ENCODE assay signal across 17 cellular contexts in genomic region chr1:100459815-100460114, GRCh38.
DNase-seq lines count a peak whose midpoint lies in the region; ATAC-seq, FAIRE-seq and TF ChIP-seq lines count a peak whose summit lies in the region.
"Had no signal": no experiment of that assay in that cellular context is flagged by ENCODE, and none has a peak within 500 bp of the region (broad histone marks: within the 10 kb centered on the region; RNA-seq: fewer than 3 reads in every experiment).

No MANE protein-coding gene starts in this region.

- H4K20me1 ChIP-seq in HepG2 (ENCODE audit: insufficient read depth, low read length) (no peaks in the 10 kb centered on the region), PC-3 (ENCODE audit: low read length) (no peaks in the 10 kb centered on the region)

- no peaks in the 10 kb centered on the region for H3K27me3 ChIP-seq in liver (ENCODE audit: control insufficient read depth in 4 of 4, insufficient read depth in 4 of 4, low read length in 3 of 4)
- H3K27me3 ChIP-seq in HepG2 (ENCODE audit: control insufficient read depth in 1 of 2, insufficient read depth in 2 of 2, low read length in 2 of 2) = no peaks in the 10 kb centered on the region
- no peaks in the 10 kb centered on the region for H3K27me3 ChIP-seq in PC-3 (ENCODE audit: low read length)
- H3K27me3 ChIP-seq: esophagus muscularis mucosa, gastroesophageal sphincter, neural progenitor cell, testis had no signal

- H3K9ac ChIP-seq in liver (ENCODE audit: low read depth in 1 of 2, low read length in 2 of 2) (no peak overlapping the region), HepG2 (ENCODE audit: insufficient read depth, low read depth, low read length) (no peak overlapping the region), PC-3 (ENCODE audit: low read length) (no peak overlapping the region)
- H3K9ac ChIP-seq: neural progenitor cell had no signal

- H3K9me3 Mint-ChIP-seq in glutamatergic neuron (ENCODE audit: unreplicated experiment) (no peaks in the 10 kb centered on the region), type B pancreatic cell (no peaks in the 10 kb centered on the region)
- H3K9me3 Mint-ChIP-seq: CD4-positive, CD25-positive, alpha-beta regulatory T cell; neural progenitor cell; stimulated activated memory B cell treated with anti-CD40 and anti-IgM and Interleukin-4, amounts not matched to agents 10 μg/mL and 1 μg/mL and 100 μg/mL, for 72 hours had no signal

- TF ChIP-seq RAD21 in liver (IDR thresholded peaks at IDR 0.05) = no peak
- TF ChIP-seq RAD21 in HepG2 (CRISPR knock-in tag; IDR thresholded peaks at IDR 0.05) = no peak

- H3K9me3 ChIP-seq in liver (ENCODE audit: control insufficient read depth in 4 of 4, low read length in 3 of 4) (no peaks in the 10 kb centered on the region), HepG2 (ENCODE audit: low read length) (no peaks in the 10 kb centered on the region), PC-3 (ENCODE audit: low read length) (no peaks in the 10 kb centered on the region)
- H3K9me3 ChIP-seq: esophagus muscularis mucosa, gastroesophageal sphincter, prostate gland, testis had no signal

- CTCF ChIA-PET in HepG2 (lab: Yijun Ruan, JAX; ENCODE audit: low intra/inter-chr PET ratio, low total read pairs) = interaction anchor here (1.4 to 2.6 kb wide), 2 partner anchors 409 to 651 kb away, joined by 8 to 11 read pairs; no protein-coding TSS in a partner anchor
- CTCF ChIA-PET in PC-3 (lab: Charles Lee) = interaction anchor here (0.7 to 1.2 kb wide), 3 partner anchors 28 to 409 kb away, joined by 3 to 6 read pairs (median 4); partner anchors contain the start of gene RTCA

- H3K4me1 Mint-ChIP-seq in glutamatergic neuron (ENCODE audit: low read depth, unreplicated experiment) = peaks cover 3% of the 10 kb centered on the region
- peaks cover 31% of the 10 kb centered on the region for H3K4me1 Mint-ChIP-seq in type B pancreatic cell (ENCODE audit: unreplicated experiment)

- BruUV-seq in HepG2 (replicated peaks; lab: Mats Ljungman, UMichigan) = no TSS peak
- no TSS peak for BruUV-seq in PC-3 (replicated peaks; lab: Mats Ljungman, UMichigan)

- H2AFZ ChIP-seq in HepG2 (ENCODE audit: low read length) (no peak overlapping the region), PC-3 (ENCODE audit: low read length) (0 out of 2 replicates have a peak overlapping the region, but pooled peaks have one; percentile 46)
- H2AFZ ChIP-seq: neural progenitor cell had no signal

- H3K27ac ChIP-seq in liver (ENCODE audit: low read depth in 1 of 2, low read length in 2 of 2) (no peak overlapping the region), HepG2 (ENCODE audit: extremely low read length, insufficient read depth, low read length) (no peak overlapping the region), PC-3 (ENCODE audit: low read length) (no peak overlapping the region)
- H3K27ac ChIP-seq: HL-60, testis had no signal

- H3K27me3 Mint-ChIP-seq in glutamatergic neuron (ENCODE audit: unreplicated experiment) (peaks cover 1% of the 10 kb centered on the region), type B pancreatic cell (no peaks in the 10 kb centered on the region)
- H3K27me3 Mint-ChIP-seq: CD4-positive, CD25-positive, alpha-beta regulatory T cell; stimulated activated memory B cell treated with anti-CD40 and anti-IgM and Interleukin-4, amounts not matched to agents 10 μg/mL and 1 μg/mL and 100 μg/mL, for 72 hours had no signal

- TF ChIP-seq POLR2A in HepG2 (IDR thresholded peaks at IDR 0.05; ENCODE audit: insufficient read depth in 1 of 2, low read depth in 2 of 2, low read length in 2 of 2) = no peak

- H3K27ac Mint-ChIP-seq in glutamatergic neuron (ENCODE audit: unreplicated experiment) (no peak overlapping the region), type B pancreatic cell (no peak overlapping the region)

- in situ Hi-C loops in HepG2 (cut with HindIII; ENCODE audit: extremely low pct_ligation_motif_present, low pct_unique_long_range_greater_than_20kb) = loop anchor here (5.0 to 10.0 kb wide), 3 partner anchors 195 to 645 kb away; partner anchors contain the start of gene RTCA

- TF ChIP-seq CTCF in liver (IDR thresholded peaks at IDR 0.05; ENCODE audit: low read depth, low read length, missing input control) = no peak
- no peak for TF ChIP-seq CTCF in HepG2 (CRISPR knock-in tag; IDR thresholded peaks at IDR 0.05)
- TF ChIP-seq CTCF in PC-3 (conservative IDR thresholded peaks at IDR 0.05; ENCODE audit: low read depth, low read length) = no peak; the same call in 1 of the 2 replicates
- TF ChIP-seq CTCF in glutamatergic neuron (IDR thresholded peaks at IDR 0.05; ENCODE audit: partially characterized antibody, unreplicated experiment) = peak; percentile 11
- peak; percentile 7 for TF ChIP-seq CTCF in type B pancreatic cell (conservative IDR thresholded peaks at IDR 0.05)

- WGBS in liver = 27% methylated on average over 4 of the region's 4 CpGs
- WGBS in HepG2 (ENCODE audit: low lambda C conversion rate) = 37% methylated on average over 4 of the region's 4 CpGs

- no peaks in the 10 kb centered on the region for H3K36me3 Mint-ChIP-seq in glutamatergic neuron (ENCODE audit: unreplicated experiment)
- H3K36me3 Mint-ChIP-seq in type B pancreatic cell = no peaks in the 10 kb centered on the region
- H3K36me3 Mint-ChIP-seq: stimulated activated memory B cell treated with anti-CD40 and anti-IgM and Interleukin-4, amounts not matched to agents 10 μg/mL and 1 μg/mL and 100 μg/mL, for 72 hours had no signal

- TF ChIP-seq EP300 in HepG2 (IDR thresholded peaks at IDR 0.05; ENCODE audit: low read depth in 2 of 2, low read length in 2 of 2) (no peak), HepG2 (CRISPR knock-in tag; IDR thresholded peaks at IDR 0.05; ENCODE audit: borderline replicate concordance) (no peak)

- DNase-seq in HepG2 (ENCODE audit: low spot score) (no peak), PC-3 (no peak), glutamatergic neuron (no peak), type B pancreatic cell (ENCODE audit: extremely low spot score, unreplicated experiment) (no peak), middle frontal gyrus (ENCODE audit: extremely low spot score, low spot score) (no peak), iPS-NIHi7 (ENCODE audit: extremely low spot score) (no peak)
- DNase-seq: activated CD8-positive, alpha-beta memory T cell treated with anti-CD3 and anti-CD28 coated beads, Interleukin-2, amount 50 U/mL, for 48 hours had no signal

- H3K4me2 ChIP-seq in HepG2 (ENCODE audit: low read depth, low read length) (no peak overlapping the region), PC-3 (ENCODE audit: low read length) (no peak overlapping the region)

- peaks cover 0 to 11% (median 4%) of the 10 kb centered on the region in 4 donors for H3K4me1 ChIP-seq in liver (ENCODE audit: control insufficient read depth in 4 of 4, insufficient read depth in 4 of 4, low read length in 3 of 4)
- H3K4me1 ChIP-seq in HepG2 (ENCODE audit: insufficient read depth, low read length) = peaks cover 10% of the 10 kb centered on the region
- H3K4me1 ChIP-seq in PC-3 (ENCODE audit: insufficient read depth, low read length) = no peaks in the 10 kb centered on the region

- no peaks in the 10 kb centered on the region for H3K79me2 ChIP-seq in HepG2 (ENCODE audit: insufficient read depth, low read length)
- no peaks in the 10 kb centered on the region for H3K79me2 ChIP-seq in PC-3 (ENCODE audit: low read length)

- no peak for ATAC-seq in HepG2
- ATAC-seq in PC-3 = no peak
- ATAC-seq in HG02642 (IDR thresholded peaks at IDR 0.05; ENCODE audit: poor library complexity, unreplicated experiment) = no peak

- H3K36me3 ChIP-seq in liver (ENCODE audit: control insufficient read depth in 4 of 4, insufficient read depth in 3 of 4, low read depth in 1 of 4, low read length in 3 of 4) = no peaks in the 10 kb centered on the region
- H3K36me3 ChIP-seq in HepG2 (replicated peaks in 1 of 2; ENCODE audit: control insufficient read depth in 1 of 2, insufficient read depth in 2 of 2, low read length in 2 of 2) = no peaks in the 10 kb centered on the region
- no peaks in the 10 kb centered on the region; the same call in 1 of the 2 replicates for H3K36me3 ChIP-seq in PC-3 (ENCODE audit: low read depth, low read length)
- H3K36me3 ChIP-seq: neural progenitor cell, prostate gland had no signal

- H3K4me3 ChIP-seq in liver (ENCODE audit: low read depth in 1 of 3, low read length in 3 of 3) (no peak overlapping the region), HepG2 (replicated peaks in 1 of 3; ENCODE audit: insufficient read depth in 1 of 3, low read depth in 2 of 3, low read length in 3 of 3) (no peak overlapping the region), PC-3 (ENCODE audit: low read length) (no peak overlapping the region)
- H3K4me3 ChIP-seq: esophagus muscularis mucosa, gastroesophageal sphincter, neural progenitor cell, prostate gland, testis had no signal

- no peaks in the 10 kb centered on the region for H3F3A ChIP-seq in PC-3 (ENCODE audit: low read length, unreplicated experiment)

- no peak for FAIRE-seq in HepG2 (lab: Jason Lieb, UNC)

- POLR2A ChIA-PET in HepG2 (lab: Yijun Ruan, JAX) = no interaction called here
- POLR2A ChIA-PET in PC-3 (lab: Charles Lee; ENCODE audit: unreplicated experiment) = no interaction called here

- H3K9me2 ChIP-seq in PC-3 (replicated peaks; ENCODE audit: low read length) = no peaks in the 10 kb centered on the region

- no peak overlapping the region for H3K4me3 Mint-ChIP-seq in glutamatergic neuron (ENCODE audit: unreplicated experiment)
- H3K4me3 Mint-ChIP-seq in type B pancreatic cell = no peak overlapping the region
- H3K4me3 Mint-ChIP-seq: stimulated activated memory B cell treated with anti-CD40 and anti-IgM and Interleukin-4, amounts not matched to agents 10 μg/mL and 1 μg/mL and 100 μg/mL, for 72 hours had no signal

- intact Hi-C loops in HepG2 (cut with micrococcal nuclease; ENCODE audit: unreplicated experiment) (loop anchor here (1.0 to 5.0 kb wide), 7 partner anchors 107 to 651 kb away; partner anchors contain the start of genes CDC14A, RTCA, SASS6 and TRMT13), PC-3 (cut with micrococcal nuclease) (loop anchor here (1.0 to 10.0 kb wide), 8 partner anchors 105 to 651 kb away; partner anchors contain the start of genes RTCA, SASS6 and TRMT13)

TF ChIP-seq in liver, 16 proteins besides CTCF, POLR2A, EP300 and RAD21:
- TF ChIP-seq NR2F2 (IDR thresholded peaks at IDR 0.05) (no peak), FOXA2 (IDR thresholded peaks at IDR 0.05) (peak; percentile 6), SP1 (IDR thresholded peaks at IDR 0.05) (no peak)

TF ChIP-seq in HepG2, 621 proteins besides CTCF, POLR2A, EP300 and RAD21 (continues in another document):
- TF ChIP-seq ZNF709 (CRISPR knock-in tag; IDR thresholded peaks at IDR 0.05) = no peak

Comparison
In these comparisons a context has a peak if more than half of its experiments do, and no peak if none do; other contexts are left out.
1. CTCF ChIP-seq: peak in glutamatergic neuron (single experiment) and type B pancreatic cell (single experiment); none in liver (single experiment), HepG2 (single experiment) and PC-3 (single experiment).